Comparison of ENCODE assay signal across 10 cellular contexts in genomic region chr9:80649001-80649420, GRCh38.
A peak's percentile ranks its signal among the peaks of the same experiment; 100 is the strongest.
DNase-seq lines count a peak whose midpoint lies in the region; ATAC-seq, FAIRE-seq and TF ChIP-seq lines count a peak whose summit lies in the region.
"Had no signal": no experiment of that assay in that cellular context is flagged by ENCODE, and none has a peak within 500 bp of the region (broad histone marks: within the 10 kb centered on the region; RNA-seq: fewer than 3 reads in every experiment).

No MANE protein-coding gene starts in this region.

- peaks cover 0 to 12% (median 0%) of the 10 kb centered on the region in 11 donors for H3K9me3 ChIP-seq in heart right ventricle

- TF ChIP-seq CTCF in astrocyte of the cerebellum (IDR thresholded peaks at IDR 0.05; ENCODE audit: low read depth, low read length, missing control alignments) (no peak), heart right ventricle (IDR thresholded peaks at IDR 0.05) (no peak), D721Med (IDR thresholded peaks at IDR 0.05; ENCODE audit: insufficient read depth, missing control alignments) (no peak)

- peaks cover 0 to 10% (median 0%) of the 10 kb centered on the region in 9 donors for H3K4me1 ChIP-seq in heart right ventricle

- intact Hi-C loops in heart right ventricle (cut with DNase I) = no loop called here
- intact Hi-C loops in sciatic nerve (cut with DNase I) = no loop called here

- 46 to 50% methylated on average over 3 of the region's 3 CpGs for WGBS in heart right ventricle, 2 donors

- DNase-seq in ELR (ENCODE audit: low read depth) = peak; percentile 73
- peak; percentile 86 for DNase-seq in astrocyte of the cerebellum (ENCODE audit: low read depth)
- DNase-seq in heart right ventricle = peak in 1 of 2 donors; percentile 13
- DNase-seq in sciatic nerve (ENCODE audit: low spot score) = no peak
- no peak for DNase-seq in D721Med (ENCODE audit: insufficient read length, low spot score)
- no peak for DNase-seq in activated T-cell treated with anti-CD3 and anti-CD28 coated beads, Interleukin-2, amount 50 U/mL, for 1 hour
- no peak for DNase-seq in stimulated activated naive CD4-positive, alpha-beta T cell treated with Interleukin-2 at 50 U/mL for 16 hours (lab: John Stamatoyannopoulos, UW)
- no peak for DNase-seq in HEK293T (ENCODE audit: extremely low spot score)
- DNase-seq: activated CD4-positive, alpha-beta T cell treated with anti-CD3 and anti-CD28 coated beads, Interleukin-2, amount 50 U/mL, for 1 hour; NCI-H2029 had no signal

- in situ Hi-C loops in astrocyte of the cerebellum (cut with HindIII; ENCODE audit: low sequenced_read_pairs) = no loop called here

- ATAC-seq in heart right ventricle (peak; percentile 59 to 93 (median 79)), sciatic nerve (peak; percentile 86)

- no peak for FAIRE-seq in D721Med (lab: Jason Lieb, UNC)

- no peaks in the 10 kb centered on the region for H3K36me3 ChIP-seq in heart right ventricle

- H3K27me3 ChIP-seq in heart right ventricle = no peaks in the 10 kb centered on the region

- H3K4me3 ChIP-seq in astrocyte of the cerebellum (ENCODE audit: low read depth, low read length) = no peak overlapping the region
- no peak overlapping the region for H3K4me3 ChIP-seq in heart right ventricle

- CTCF ChIA-PET in HEK293T (lab: Yijun Ruan, JAX) = no interaction called here

- peak overlapping the region in 8 of 10 donors; percentile 2 to 57 (median 36) for H3K27ac ChIP-seq in heart right ventricle

- POLR2A ChIA-PET in HEK293T (lab: Yijun Ruan, JAX) = no interaction called here

TF ChIP-seq in HEK293T, 16 proteins besides CTCF, POLR2A, EP300 and RAD21:
- TF ChIP-seq SP1 (IDR thresholded peaks at IDR 0.05) (no peak), L3MBTL2 (conservative IDR thresholded peaks at IDR 0.05) (no peak), ZNF384 (IDR thresholded peaks at IDR 0.05) (no peak), PKNOX1 (IDR thresholded peaks at IDR 0.05) (no peak), FOXA1 (IDR thresholded peaks at IDR 0.05) (no peak), FOXM1 (IDR thresholded peaks at IDR 0.05; ENCODE audit: borderline replicate concordance) (no peak), SUZ12 (IDR thresholded peaks at IDR 0.05) (no peak), LEF1 (IDR thresholded peaks at IDR 0.05; ENCODE audit: borderline replicate concordance) (no peak), TARDBP (IDR thresholded peaks at IDR 0.05) (no peak), ELF4 (IDR thresholded peaks at IDR 0.05) (no peak), NFRKB (IDR thresholded peaks at IDR 0.05) (no peak), CTBP1 (IDR thresholded peaks at IDR 0.05; ENCODE audit: borderline replicate concordance) (no peak), FOXK2 (IDR thresholded peaks at IDR 0.05) (no peak), HDGF (IDR thresholded peaks at IDR 0.05; ENCODE audit: borderline replicate concordance) (no peak), BHLHE40 (IDR thresholded peaks at IDR 0.05; ENCODE audit: borderline replicate concordance) (no peak), ARNT (IDR thresholded peaks at IDR 0.05) (no peak)

Comparison
In these comparisons a context has a peak if more than half of its experiments do, and no peak if none do; other contexts are left out.
1. DNase-seq: peak in ELR (single experiment) and astrocyte of the cerebellum (single experiment); none in sciatic nerve (single experiment), D721Med (single experiment), activated T-cell treated with anti-CD3 and anti-CD28 coated beads, Interleukin-2, amount 50 U/mL, for 1 hour (single experiment), stimulated activated naive CD4-positive, alpha-beta T cell treated with Interleukin-2 at 50 U/mL for 16 hours (single experiment) and HEK293T (single experiment).